ENCODE assay signal across 32 cellular contexts in the genomic region with DNA sequence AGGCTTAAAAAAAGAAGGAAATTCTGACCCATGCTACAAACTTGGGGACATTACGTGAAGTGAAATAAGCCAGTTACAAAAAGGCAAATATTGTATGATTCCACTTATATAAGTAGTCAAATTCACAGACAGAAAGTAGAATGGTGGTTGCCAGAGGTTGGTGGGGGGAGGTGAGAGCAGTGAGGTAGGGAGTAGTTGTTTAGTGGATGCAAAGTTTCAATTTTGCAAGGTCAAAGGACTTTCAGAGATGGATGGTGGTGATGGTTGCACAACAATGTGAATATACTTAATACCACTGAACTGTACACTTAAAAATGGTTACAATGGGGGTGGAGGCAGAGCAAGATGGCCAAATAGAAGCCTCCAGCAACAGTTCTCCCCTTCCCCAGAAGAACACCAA.
"Had no signal": no experiment of that assay in that cellular context is flagged by ENCODE, and none has a peak within 500 bp of the region (broad histone marks: within the 10 kb centered on the region; RNA-seq: fewer than 3 reads in every experiment).

No MANE protein-coding gene starts in this region.

- H3K9ac ChIP-seq: parathyroid adenoma had no signal

- H2AFZ ChIP-seq: parathyroid adenoma had no signal

- H3K4me3 Mint-ChIP-seq: naive thymus-derived CD8-positive, alpha-beta T cell; natural killer cell treated with Interleukin-12 subunit alpha and Interleukin-12 subunit beta and Interleukin-15 and Interleukin-18, amount 100 ng/mL, for 72 hours; nephron progenitor cell; neural crest cell; stimulated activated memory B cell treated with anti-CD40 and anti-IgM and Interleukin-4, amounts not matched to agents 10 μg/mL and 1 μg/mL and 100 μg/mL, for 72 hours; stimulated activated naive CD8-positive, alpha-beta T cell treated with anti-CD3 and anti-CD28 coated beads, Interleukin-15, amount 100 ng/mL, for 72 hours; type B pancreatic cell had no signal

- H3K79me2 ChIP-seq: parathyroid adenoma had no signal

- FAIRE-seq: urothelium cell line had no signal

- H3K4me1 ChIP-seq: parathyroid adenoma, spleen, suprapubic skin, testis, vagina had no signal

- H3K27ac ChIP-seq: ovary, parathyroid adenoma, psoas muscle, skin epidermis, spleen, suprapubic skin, testis, tibial artery, vagina had no signal

- H3K27me3 ChIP-seq: ovary, spleen, suprapubic skin, testis, tibial artery, transverse colon, vagina had no signal

- H3K4me1 Mint-ChIP-seq: naive thymus-derived CD8-positive, alpha-beta T cell; stimulated activated memory B cell treated with anti-CD40 and anti-IgM and Interleukin-4, amounts not matched to agents 10 μg/mL and 1 μg/mL and 100 μg/mL, for 72 hours; stimulated activated naive CD8-positive, alpha-beta T cell treated with anti-CD3 and anti-CD28 coated beads, Interleukin-15, amount 100 ng/mL, for 72 hours had no signal

- H3K36me3 ChIP-seq: ovary, spleen, suprapubic skin, tibial artery, transverse colon, vagina had no signal

- H3K9me3 Mint-ChIP-seq: natural killer cell treated with Interleukin-12 subunit alpha and Interleukin-12 subunit beta and Interleukin-15 and Interleukin-18, amount 100 ng/mL, for 72 hours; neural crest cell had no signal

- DNase-seq: naive thymus-derived CD8-positive, alpha-beta T cell; nephron progenitor cell; occipital lobe; ovary; posterior cingulate gyrus; psoas muscle; right cardiac atrium; spleen; stimulated activated CD4-positive, alpha-beta T cell treated with anti-CD3 and anti-CD28 coated beads, Interleukin-12 subunit alpha, Interleukin-12 subunit beta, amount 100 ng/mL, for 4 hours; stimulated activated CD4-positive, alpha-beta T cell treated with anti-CD3 and anti-CD28 coated beads, Interleukin-1b, Interleukin-23, amount 100 ng/mL, for 48 hours; stimulated activated CD4-positive, alpha-beta T cell treated with anti-CD3 and anti-CD28 coated beads, Interleukin-4, amount 100 ng/mL, for 1 hour; stimulated activated CD4-positive, alpha-beta T cell treated with anti-CD3 and anti-CD28 coated beads, Interleukin-4, amount 100 ng/mL, for 4 hours; stimulated activated CD8-positive, alpha-beta memory T cell treated with anti-CD3 and anti-CD28 coated beads, Interleukin-4, amount 100 ng/mL, for 48 hours; stimulated activated naive CD4-positive, alpha-beta T cell; stimulated activated naive CD8-positive, alpha-beta T cell treated with anti-CD3 and anti-CD28 coated beads, Interleukin-15, amount 100 ng/mL, for 72 hours; stimulated activated naive CD8-positive, alpha-beta T cell treated with anti-CD3 and anti-CD28 coated beads, Interleukin-15, Interleukin-2, amounts not matched to agents 100 U/mL and 50 U/mL, for 24 hours; substantia nigra; testis; tibial artery; transverse colon had no signal

- H3K4me2 ChIP-seq: smooth muscle cell had no signal

- H3K9me3 ChIP-seq: ovary, psoas muscle, suprapubic skin, testis, tibial artery, transverse colon, vagina had no signal

- H3K36me3 Mint-ChIP-seq: stimulated activated memory B cell treated with anti-CD40 and anti-IgM and Interleukin-4, amounts not matched to agents 10 μg/mL and 1 μg/mL and 100 μg/mL, for 72 hours; type B pancreatic cell had no signal

- ATAC-seq: naive thymus-derived CD8-positive, alpha-beta T cell; natural killer cell treated with Interleukin-12 subunit alpha and Interleukin-12 subunit beta and Interleukin-15 and Interleukin-18, amount 100 ng/mL, for 72 hours; psoas muscle; right cardiac atrium; sciatic nerve; stimulated activated memory B cell treated with anti-CD40 and anti-IgM and Interleukin-4, amounts not matched to agents 10 μg/mL and 1 μg/mL and 100 μg/mL, for 72 hours; stimulated activated naive CD8-positive, alpha-beta T cell treated with anti-CD3 and anti-CD28 coated beads, Interleukin-15, amount 100 ng/mL, for 72 hours; stimulated activated naive CD8-positive, alpha-beta T cell treated with anti-CD3 and anti-CD28 coated beads, Interleukin-15, Interleukin-2, amounts not matched to agents 100 U/mL and 50 U/mL, for 24 hours had no signal

- H3K4me3 ChIP-seq: ovary, psoas muscle, skin epidermis, smooth muscle cell, spleen, suprapubic skin, testis, tibial artery, transverse colon, vagina had no signal

- H3K27ac Mint-ChIP-seq: naive thymus-derived CD8-positive, alpha-beta T cell; natural killer cell treated with Interleukin-12 subunit alpha and Interleukin-12 subunit beta and Interleukin-15 and Interleukin-18, amount 100 ng/mL, for 72 hours; progenitor cell of endocrine pancreas; stimulated activated memory B cell treated with anti-CD40 and anti-IgM and Interleukin-4, amounts not matched to agents 10 μg/mL and 1 μg/mL and 100 μg/mL, for 72 hours; stimulated activated naive CD8-positive, alpha-beta T cell treated with anti-CD3 and anti-CD28 coated beads, Interleukin-15, amount 100 ng/mL, for 72 hours; type B pancreatic cell had no signal

- H3K27me3 Mint-ChIP-seq: naive thymus-derived CD8-positive, alpha-beta T cell; stimulated activated naive CD8-positive, alpha-beta T cell treated with anti-CD3 and anti-CD28 coated beads, Interleukin-15, amount 100 ng/mL, for 72 hours had no signal
